20 cellular contexts compared by ENCODE assay signal in genomic region chr16:82041542-82041941, GRCh38. TPM values are rescaled to one million over a fixed set of nuclear protein-coding genes. Genes with fewer than 3 reads are reported as not detected.
"Had no signal": no experiment of that assay in that cellular context is flagged by ENCODE, and none has a peak within 500 bp of the region (broad histone marks: within the 10 kb centered on the region; RNA-seq: fewer than 3 reads in every experiment).

No MANE protein-coding gene starts in this region.

- H3K9me3 ChIP-seq: MG63, SJSA1 had no signal

- H3K27ac ChIP-seq: SJSA1, SK-N-MC had no signal

- H3K36me3 ChIP-seq: MG63, SJSA1 had no signal

- H3K4me3 ChIP-seq: MG63, SJSA1, SK-N-MC had no signal

- DNase-seq: Karpas-422, KG1, NCI-H1092 treated with DMSO at 0.1 percent for 48 hours, NCI-H1436, NCI-H187, NCI-H2029, NCI-H2081 treated with DMSO at 0.1 percent for 48 hours, NCI-H2171, NCI-H226, NCI-H446, NCI-H510A, NCI-H524 treated with DMSO at 0.1 percent for 48 hours, NCI-H69, NCI-H774, Right ventricle myocardium superior, RPMI8226, SIG-M5 had no signal

- H3K27me3 ChIP-seq: MG63, SJSA1 had no signal

RNA-seq across cellular contexts. Expression of gene HSD17B2, which starts 6.5 kb away (rescaled TPM):
- total RNA-seq: Right ventricle myocardium superior had no signal

RNA-seq across cellular contexts. Expression of gene SDR42E1, which starts 30.3 kb away (rescaled TPM):
- total RNA-seq: SJSA1 had no signal
